In genomic region chr6:159996087-159996622, GRCh38 we compare ENCODE assay signal across 1 cellular context.
TF ChIP-seq lines count a peak whose summit lies in the region.

No MANE protein-coding gene starts in this region.

TF ChIP-seq in WTC11, 78 proteins besides CTCF, POLR2A, EP300 and RAD21 (continued from another document):
- no peak for TF ChIP-seq FOXP4 (CRISPR knock-in tag; IDR thresholded peaks at IDR 0.05)
- TF ChIP-seq, protein P1, sequence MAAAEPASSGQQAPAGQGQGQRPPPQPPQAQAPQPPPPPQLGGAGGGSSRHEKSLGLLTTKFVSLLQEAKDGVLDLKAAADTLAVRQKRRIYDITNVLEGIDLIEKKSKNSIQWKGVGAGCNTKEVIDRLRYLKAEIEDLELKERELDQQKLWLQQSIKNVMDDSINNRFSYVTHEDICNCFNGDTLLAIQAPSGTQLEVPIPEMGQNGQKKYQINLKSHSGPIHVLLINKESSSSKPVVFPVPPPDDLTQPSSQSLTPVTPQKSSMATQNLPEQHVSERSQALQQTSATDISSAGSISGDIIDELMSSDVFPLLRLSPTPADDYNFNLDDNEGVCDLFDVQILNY (CRISPR knock-in tag; IDR thresholded peaks at IDR 0.05) = no peak
- no peak for TF ChIP-seq USF2 (CRISPR knock-in tag; IDR thresholded peaks at IDR 0.05)
- TF ChIP-seq NFATC4 (CRISPR knock-in tag; IDR thresholded peaks at IDR 0.05) = no peak
- TF ChIP-seq MYBL2 (CRISPR knock-in tag; IDR thresholded peaks at IDR 0.05) = no peak
- TF ChIP-seq, protein P2, sequence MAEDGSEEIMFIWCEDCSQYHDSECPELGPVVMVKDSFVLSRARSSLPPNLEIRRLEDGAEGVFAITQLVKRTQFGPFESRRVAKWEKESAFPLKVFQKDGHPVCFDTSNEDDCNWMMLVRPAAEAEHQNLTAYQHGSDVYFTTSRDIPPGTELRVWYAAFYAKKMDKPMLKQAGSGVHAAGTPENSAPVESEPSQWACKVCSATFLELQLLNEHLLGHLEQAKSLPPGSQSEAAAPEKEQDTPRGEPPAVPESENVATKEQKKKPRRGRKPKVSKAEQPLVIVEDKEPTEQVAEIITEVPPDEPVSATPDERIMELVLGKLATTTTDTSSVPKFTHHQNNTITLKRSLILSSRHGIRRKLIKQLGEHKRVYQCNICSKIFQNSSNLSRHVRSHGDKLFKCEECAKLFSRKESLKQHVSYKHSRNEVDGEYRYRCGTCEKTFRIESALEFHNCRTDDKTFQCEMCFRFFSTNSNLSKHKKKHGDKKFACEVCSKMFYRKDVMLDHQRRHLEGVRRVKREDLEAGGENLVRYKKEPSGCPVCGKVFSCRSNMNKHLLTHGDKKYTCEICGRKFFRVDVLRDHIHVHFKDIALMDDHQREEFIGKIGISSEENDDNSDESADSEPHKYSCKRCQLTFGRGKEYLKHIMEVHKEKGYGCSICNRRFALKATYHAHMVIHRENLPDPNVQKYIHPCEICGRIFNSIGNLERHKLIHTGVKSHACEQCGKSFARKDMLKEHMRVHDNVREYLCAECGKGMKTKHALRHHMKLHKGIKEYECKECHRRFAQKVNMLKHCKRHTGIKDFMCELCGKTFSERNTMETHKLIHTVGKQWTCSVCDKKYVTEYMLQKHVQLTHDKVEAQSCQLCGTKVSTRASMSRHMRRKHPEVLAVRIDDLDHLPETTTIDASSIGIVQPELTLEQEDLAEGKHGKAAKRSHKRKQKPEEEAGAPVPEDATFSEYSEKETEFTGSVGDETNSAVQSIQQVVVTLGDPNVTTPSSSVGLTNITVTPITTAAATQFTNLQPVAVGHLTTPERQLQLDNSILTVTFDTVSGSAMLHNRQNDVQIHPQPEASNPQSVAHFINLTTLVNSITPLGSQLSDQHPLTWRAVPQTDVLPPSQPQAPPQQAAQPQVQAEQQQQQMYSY (CRISPR knock-in tag; IDR thresholded peaks at IDR 0.05) = no peak
- no peak for TF ChIP-seq TP53 (CRISPR knock-in tag; IDR thresholded peaks at IDR 0.05)
